1 cellular context compared by ENCODE assay signal in genomic region chr5:119238265-119239118, GRCh38.
TF ChIP-seq lines count a peak whose summit lies in the region.

No MANE protein-coding gene starts in this region.

TF ChIP-seq in GM12878, 131 proteins besides CTCF, POLR2A, EP300 and RAD21 (continued from another document):
- TF ChIP-seq GABPA (IDR thresholded peaks at IDR 0.05; ENCODE audit: low read depth) (no peak), SP1 (IDR thresholded peaks at IDR 0.05; ENCODE audit: low read depth, low read length) (no peak), BCL3 (IDR thresholded peaks at IDR 0.05; ENCODE audit: borderline replicate concordance, insufficient read depth, low read depth, low read length, poor library complexity, severe bottlenecking) (no peak), HDAC2 (IDR thresholded peaks at IDR 0.05) (no peak), BCL11A (IDR thresholded peaks at IDR 0.05; ENCODE audit: low read depth, low read length) (no peak), WRNIP1 (IDR thresholded peaks at IDR 0.05; ENCODE audit: borderline replicate concordance, low read depth, low read length) (no peak)
